Comparison of ENCODE assay signal across 11 cellular contexts in genomic region chr10:113131611-113132330, GRCh38.
A peak's percentile ranks its signal among the peaks of the same experiment; 100 is the strongest.
DNase-seq lines count a peak whose midpoint lies in the region; ATAC-seq, FAIRE-seq and TF ChIP-seq lines count a peak whose summit lies in the region.
"Had no signal": no experiment of that assay in that cellular context is flagged by ENCODE, and none has a peak within 500 bp of the region (broad histone marks: within the 10 kb centered on the region; RNA-seq: fewer than 3 reads in every experiment).

No MANE protein-coding gene starts in this region.

- no TSS peak for BruUV-seq in HepG2 (replicated peaks; lab: Mats Ljungman, UMichigan)

- no peak overlapping the region for H2AFZ ChIP-seq in HepG2 (ENCODE audit: low read length)

- H3K4me3 ChIP-seq in HepG2 (replicated peaks in 1 of 3; ENCODE audit: insufficient read depth in 1 of 3, low read depth in 2 of 3, low read length in 3 of 3), result no peak overlapping the region
- no peak overlapping the region for H3K4me3 ChIP-seq in uterus

- peak; percentile 28 for FAIRE-seq in HepG2 (lab: Jason Lieb, UNC)

- TF ChIP-seq RAD21 in HepG2 (CRISPR knock-in tag; IDR thresholded peaks at IDR 0.05), result no peak

- H3K9ac ChIP-seq in HepG2 (ENCODE audit: insufficient read depth, low read depth, low read length), result no peak overlapping the region

- peaks cover 34% of the 10 kb centered on the region for H4K20me1 ChIP-seq in HepG2 (ENCODE audit: insufficient read depth, low read length)

- peak; percentile 84 for DNase-seq in HS-5 (ENCODE audit: low read depth)
- peak; percentile 94 for DNase-seq in dedifferentiated amniotic fluid mesenchymal stem cell (ENCODE audit: extremely low spot score)
- DNase-seq in HepG2 (ENCODE audit: low spot score), result peak; percentile 58
- peak; percentile 34 to 41 for DNase-seq in uterus
- DNase-seq in SIG-M5 treated with dmso at 0.1 percent for 504 hours (lab: John Stamatoyannopoulos, UW; ENCODE audit: unreplicated experiment), result no peak
- DNase-seq: activated CD8-positive, alpha-beta T cell treated with anti-CD3 and anti-CD28 coated beads for 36 hours; activated naive CD8-positive, alpha-beta T cell treated with anti-CD3 and anti-CD28 coated beads, Interleukin-2, amount 50 U/mL, for 24 hours; head of caudate nucleus; NCI-H2171 treated with DMSO at 0.1 percent for 48 hours had no signal

- POLR2A ChIA-PET in HepG2 (lab: Yijun Ruan, JAX), result no interaction called here

- H3K9me3 ChIP-seq in HepG2 (ENCODE audit: low read length), result no peaks in the 10 kb centered on the region
- H3K9me3 ChIP-seq in uterus, result no peaks in the 10 kb centered on the region

- in situ Hi-C loops in HepG2 (cut with HindIII; ENCODE audit: extremely low pct_ligation_motif_present, low pct_unique_long_range_greater_than_20kb), result no loop called here

- no peak overlapping the region for H3K27ac ChIP-seq in HepG2 (ENCODE audit: extremely low read length, insufficient read depth, low read length)
- peak overlapping the region; percentile 44 to 54 for H3K27ac ChIP-seq in uterus

- 83% methylated on average over 11 of the region's 11 CpGs for WGBS in HepG2 (ENCODE audit: low lambda C conversion rate)

- no peak for TF ChIP-seq POLR2A in HepG2 (IDR thresholded peaks at IDR 0.05; ENCODE audit: insufficient read depth in 1 of 2, low read depth in 2 of 2, low read length in 2 of 2)
- no peak for TF ChIP-seq POLR2A in uterus (IDR thresholded peaks at IDR 0.05)

- H3K27me3 ChIP-seq in HepG2 (ENCODE audit: control insufficient read depth in 1 of 2, insufficient read depth in 2 of 2, low read length in 2 of 2) (no peaks in the 10 kb centered on the region), uterus (no peaks in the 10 kb centered on the region)

- ATAC-seq in HepG2, result peak; percentile 22; the same call in 1 of the 3 replicates
- no peak for ATAC-seq in GM21786 (IDR thresholded peaks at IDR 0.05; ENCODE audit: unreplicated experiment)
- ATAC-seq in HG03280 (IDR thresholded peaks at IDR 0.05; ENCODE audit: unreplicated experiment), result no peak
- ATAC-seq: activated CD8-positive, alpha-beta T cell treated with anti-CD3 and anti-CD28 coated beads for 36 hours; activated naive CD8-positive, alpha-beta T cell treated with anti-CD3 and anti-CD28 coated beads, Interleukin-2, amount 50 U/mL, for 24 hours had no signal

- no peak overlapping the region for H3K4me2 ChIP-seq in HepG2 (ENCODE audit: low read depth, low read length)

- H3K4me1 ChIP-seq in HepG2 (ENCODE audit: insufficient read depth, low read length) (peaks cover 20% of the 10 kb centered on the region), uterus (no peaks in the 10 kb centered on the region)

- TF ChIP-seq EP300 in HepG2 (IDR thresholded peaks at IDR 0.05; ENCODE audit: low read depth in 2 of 2, low read length in 2 of 2), result no peak
- TF ChIP-seq EP300 in HepG2 (CRISPR knock-in tag; IDR thresholded peaks at IDR 0.05; ENCODE audit: borderline replicate concordance), result no peak

- CTCF ChIA-PET in HepG2 (lab: Yijun Ruan, JAX; ENCODE audit: low intra/inter-chr PET ratio, low total read pairs), result no interaction called here

- peaks cover 27% of the 10 kb centered on the region for H3K79me2 ChIP-seq in HepG2 (ENCODE audit: insufficient read depth, low read length)

- intact Hi-C loops in HepG2 (cut with micrococcal nuclease; ENCODE audit: unreplicated experiment) (no loop called here), uterus (cut with DNase I; ENCODE audit: low total_unique reads) (no loop called here)

- peaks cover 4 to 27% of the 10 kb centered on the region in 2 experiments for H3K36me3 ChIP-seq in HepG2 (replicated peaks in 1 of 2; ENCODE audit: control insufficient read depth in 1 of 2, insufficient read depth in 2 of 2, low read length in 2 of 2)
- H3K36me3 ChIP-seq in uterus, result no peaks in the 10 kb centered on the region

- TF ChIP-seq CTCF in HepG2 (CRISPR knock-in tag; IDR thresholded peaks at IDR 0.05) (no peak), uterus (IDR thresholded peaks at IDR 0.05) (no peak)

TF ChIP-seq in HepG2, 621 proteins besides CTCF, POLR2A, EP300 and RAD21 (continues in another document):
- TF ChIP-seq ZBTB10 (CRISPR knock-in tag; IDR thresholded peaks at IDR 0.05; ENCODE audit: borderline replicate concordance), result no peak
- peak; percentile 50; the same call in 1 of the 2 replicates for TF ChIP-seq CEBPG (CRISPR knock-in tag; IDR thresholded peaks at IDR 0.05)
- TF ChIP-seq KMT2A (CRISPR knock-in tag; IDR thresholded peaks at IDR 0.05), result no peak
- TF ChIP-seq HDAC1 (CRISPR knock-in tag; IDR thresholded peaks at IDR 0.05), result no peak
- no peak for TF ChIP-seq ZNF572 (CRISPR knock-in tag; IDR thresholded peaks at IDR 0.05)
- no peak for TF ChIP-seq MLX (CRISPR knock-in tag; IDR thresholded peaks at IDR 0.05)
- TF ChIP-seq IRF1 (CRISPR knock-in tag; IDR thresholded peaks at IDR 0.05; ENCODE audit: low read depth), result no peak
- peak; percentile 77 for TF ChIP-seq CEBPB (IDR thresholded peaks at IDR 0.05; ENCODE audit: borderline replicate concordance, low read depth, low read length)
- TF ChIP-seq ZNF441 (CRISPR knock-in tag; IDR thresholded peaks at IDR 0.05; ENCODE audit: borderline replicate concordance), result no peak
- TF ChIP-seq ZNF749 (CRISPR knock-in tag; IDR thresholded peaks at IDR 0.05; ENCODE audit: borderline replicate concordance), result no peak
- peak; percentile 55 to 63 for TF ChIP-seq MAFK (conservative IDR thresholded peaks at IDR 0.05 in 1 of 2, IDR thresholded peaks at IDR 0.05 in 1 of 2; ENCODE audit: low read length in 2 of 2)
- no peak for TF ChIP-seq ISX (CRISPR knock-in tag; conservative IDR thresholded peaks at IDR 0.05)
- no peak for TF ChIP-seq FOXK2 (IDR thresholded peaks at IDR 0.05)
- TF ChIP-seq RBM22 (optimal IDR thresholded peaks at IDR 0.05; ENCODE audit: low read length), result peak; percentile 5
- TF ChIP-seq DDIT3 (CRISPR knock-in tag; IDR thresholded peaks at IDR 0.05), result no peak
- TF ChIP-seq LBX2 (CRISPR knock-in tag; IDR thresholded peaks at IDR 0.05; ENCODE audit: borderline replicate concordance), result no peak
- TF ChIP-seq USF2 (IDR thresholded peaks at IDR 0.05; ENCODE audit: low read depth, low read length), result no peak
- TF ChIP-seq USF2 (CRISPR knock-in tag; IDR thresholded peaks at IDR 0.05; ENCODE audit: borderline replicate concordance), result no peak
